24 cellular contexts compared by ENCODE assay signal in the genomic region with DNA sequence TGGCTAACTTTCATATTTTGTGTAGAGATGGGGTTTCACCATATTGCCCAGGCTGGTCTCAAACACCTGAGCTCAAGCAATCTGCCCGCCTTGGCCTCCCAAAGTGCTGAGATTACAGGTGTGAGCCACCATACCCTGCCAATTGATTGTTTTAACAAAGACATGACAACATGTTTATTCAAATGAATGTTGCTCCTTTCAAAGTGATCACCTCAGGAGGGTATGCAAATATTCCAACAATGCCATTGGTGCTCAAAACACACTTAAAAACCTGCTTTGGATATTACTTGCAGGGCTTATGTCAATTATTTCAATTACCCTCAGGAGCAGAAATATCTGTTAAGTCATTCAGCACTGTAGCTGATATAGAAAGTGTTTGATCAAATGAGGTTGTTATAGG. TPM values are rescaled to one million over a fixed set of nuclear protein-coding genes. Genes with fewer than 3 reads are reported as not detected.
DNase-seq lines count a peak whose midpoint lies in the region; ATAC-seq and TF ChIP-seq lines count a peak whose summit lies in the region.
"Had no signal": no experiment of that assay in that cellular context is flagged by ENCODE, and none has a peak within 500 bp of the region (broad histone marks: within the 10 kb centered on the region; RNA-seq: fewer than 3 reads in every experiment).

No MANE protein-coding gene starts in this region.

- no peak overlapping the region for H3K4me3 Mint-ChIP-seq in CD4-positive, alpha-beta memory T cell
- no peak overlapping the region for H3K4me3 Mint-ChIP-seq in activated T-helper 17 cell treated with anti-CD3 and anti-CD28 coated beads, Interleukin-2, amount 50 U/mL, for 72 hours
- H3K4me3 Mint-ChIP-seq in immature natural killer cell, result no peak overlapping the region
- H3K4me3 Mint-ChIP-seq in CD4-positive, alpha-beta T cell, result no peak overlapping the region
- H3K4me3 Mint-ChIP-seq: B cell, CD14-positive monocyte had no signal

- intact Hi-C loops in CD4-positive, alpha-beta memory T cell (cut with micrococcal nuclease), result no loop called here
- intact Hi-C loops in CD4-positive, alpha-beta T cell (cut with DNase I, micrococcal nuclease), result loop anchor here in 1 of 2 experiments (2.0 to 5.0 kb wide), 2 partner anchors 50 to 266 kb away; no protein-coding TSS in a partner anchor

- peaks cover 12% of the 10 kb centered on the region for H3K4me1 ChIP-seq in CD4-positive, alpha-beta memory T cell (ENCODE audit: insufficient read depth, low read length)

- H3K36me3 ChIP-seq in CD4-positive, alpha-beta memory T cell (ENCODE audit: insufficient read depth, low read length), result peaks cover 45% of the 10 kb centered on the region

- no peak for ATAC-seq in activated T-helper 17 cell treated with anti-CD3 and anti-CD28 coated beads, Interleukin-2, amount 50 U/mL, for 72 hours (replicated peaks)
- ATAC-seq in CD4-positive, alpha-beta T cell (ENCODE audit: poor library complexity), result no peak
- ATAC-seq: GM12878, Right ventricle myocardium inferior had no signal

- H3K27ac Mint-ChIP-seq in CD4-positive, alpha-beta memory T cell, result peak overlapping the region in 4 of 7 donors; percentile 23 to 73 (median 64)
- peak overlapping the region; percentile 28 for H3K27ac Mint-ChIP-seq in activated T-helper 17 cell treated with anti-CD3 and anti-CD28 coated beads, Interleukin-2, amount 50 U/mL, for 72 hours
- H3K27ac Mint-ChIP-seq in immature natural killer cell, result peak overlapping the region in 5 of 6 donors; percentile 24 to 59 (median 40)
- no peak overlapping the region for H3K27ac Mint-ChIP-seq in CD4-positive, alpha-beta T cell
- H3K27ac Mint-ChIP-seq: B cell had no signal

- POLR2A ChIA-PET in CD4-positive, alpha-beta memory T cell (lab: Charles Lee; ENCODE audit: partially characterized antibody), result interaction anchor here (1.8 kb wide), 1 partner anchor 8 kb away, joined by 9 read pairs; the partner anchor contains the start of gene LAX1
- POLR2A ChIA-PET in CD4-positive, alpha-beta T cell (lab: Charles Lee), result no interaction called here

- peaks cover 65 to 68% of the 10 kb centered on the region in 2 donors for H3K36me3 Mint-ChIP-seq in CD4-positive, alpha-beta memory T cell
- H3K36me3 Mint-ChIP-seq in activated T-helper 17 cell treated with anti-CD3 and anti-CD28 coated beads, Interleukin-2, amount 50 U/mL, for 72 hours (ENCODE audit: low read depth), result peaks cover 95% of the 10 kb centered on the region
- H3K36me3 Mint-ChIP-seq in immature natural killer cell, result peaks cover 18 to 47% (median 37%) of the 10 kb centered on the region in 3 donors
- H3K36me3 Mint-ChIP-seq in CD4-positive, alpha-beta T cell (ENCODE audit: low read depth), result peaks cover 86% of the 10 kb centered on the region

- no peaks in the 10 kb centered on the region for H3K9me3 Mint-ChIP-seq in CD4-positive, alpha-beta memory T cell
- no peaks in the 10 kb centered on the region for H3K9me3 Mint-ChIP-seq in activated T-helper 17 cell treated with anti-CD3 and anti-CD28 coated beads, Interleukin-2, amount 50 U/mL, for 72 hours
- no peaks in the 10 kb centered on the region for H3K9me3 Mint-ChIP-seq in immature natural killer cell
- no peaks in the 10 kb centered on the region for H3K9me3 Mint-ChIP-seq in CD4-positive, alpha-beta T cell

- CTCF ChIA-PET in CD4-positive, alpha-beta memory T cell (lab: Charles Lee; ENCODE audit: partially characterized antibody), result no interaction called here
- CTCF ChIA-PET in CD4-positive, alpha-beta T cell (lab: Charles Lee), result interaction anchor here (1.1 kb wide), 1 partner anchor 147 kb away, joined by 4 read pairs; no protein-coding TSS in a partner anchor

- no peak for TF ChIP-seq CTCF in CD4-positive, alpha-beta T cell (IDR thresholded peaks at IDR 0.05)

- no peak overlapping the region for H3K27ac ChIP-seq in CD4-positive, alpha-beta memory T cell (ENCODE audit: low read depth, low read length)
- H3K27ac ChIP-seq in CD4-positive, alpha-beta T cell (ENCODE audit: low read depth, low read length), result no peak overlapping the region
- H3K27ac ChIP-seq: HL-60 had no signal

- H3K27me3 Mint-ChIP-seq in CD4-positive, alpha-beta memory T cell, result no peaks in the 10 kb centered on the region
- H3K27me3 Mint-ChIP-seq in activated T-helper 17 cell treated with anti-CD3 and anti-CD28 coated beads, Interleukin-2, amount 50 U/mL, for 72 hours, result no peaks in the 10 kb centered on the region
- peaks cover 0 to 4% (median 0%) of the 10 kb centered on the region in 3 donors for H3K27me3 Mint-ChIP-seq in immature natural killer cell (ENCODE audit: low read depth in 3 of 3)
- H3K27me3 Mint-ChIP-seq in CD4-positive, alpha-beta T cell, result no peaks in the 10 kb centered on the region
- H3K27me3 Mint-ChIP-seq: B cell had no signal

- H3K9me3 ChIP-seq in CD4-positive, alpha-beta memory T cell (ENCODE audit: control insufficient read depth in 1 of 2, low read length in 2 of 2), result no peaks in the 10 kb centered on the region
- H3K9me3 ChIP-seq in CD4-positive, alpha-beta T cell (ENCODE audit: control insufficient read depth, low read length), result no peaks in the 10 kb centered on the region

- no peak for DNase-seq in CD4-positive, alpha-beta memory T cell
- DNase-seq in NCI-H1048 (lab: John Stamatoyannopoulos, UW) (peak; percentile 42), immature natural killer cell (no peak), HUDEP-2 (lab: John Stamatoyannopoulos, UW; ENCODE audit: unreplicated experiment in 76 of 76) (no peak), AML-193 (lab: John Stamatoyannopoulos, UW) (no peak), iPS-NIHi11 (ENCODE audit: low spot score) (no peak)
- DNase-seq in CD4-positive, alpha-beta T cell, result no peak
- DNase-seq: DND-41, HCEC 1CT, KBM-7, MM.1S, NCI-H1092, NCI-H1436, NCI-H1930, NCI-H226, NCI-H524 had no signal

- peaks cover 24 to 46% (median 30%) of the 10 kb centered on the region in 4 donors for H3K4me1 Mint-ChIP-seq in CD4-positive, alpha-beta memory T cell
- peaks cover 22% of the 10 kb centered on the region for H3K4me1 Mint-ChIP-seq in activated T-helper 17 cell treated with anti-CD3 and anti-CD28 coated beads, Interleukin-2, amount 50 U/mL, for 72 hours
- H3K4me1 Mint-ChIP-seq in immature natural killer cell, result peaks cover 32 to 55% of the 10 kb centered on the region in 2 donors
- H3K4me1 Mint-ChIP-seq in CD4-positive, alpha-beta T cell (ENCODE audit: low read depth), result peaks cover 41% of the 10 kb centered on the region

- H3K27me3 ChIP-seq in CD4-positive, alpha-beta memory T cell (ENCODE audit: insufficient read depth, low read length), result no peaks in the 10 kb centered on the region
- H3K27me3 ChIP-seq in CD4-positive, alpha-beta T cell (ENCODE audit: control insufficient read depth, insufficient read depth, low read length), result no peaks in the 10 kb centered on the region

- H3K4me3 ChIP-seq in CD4-positive, alpha-beta memory T cell (ENCODE audit: low read length in 2 of 2), result no peak overlapping the region
- H3K4me3 ChIP-seq: GM12878 had no signal

RNA-seq across cellular contexts. Expression of gene LAX1, which starts 7.9 kb away (rescaled TPM):
- 10 to 100 TPM; 39.5 to 41.2 TPM for total RNA-seq in CD4-positive, alpha-beta memory T cell
- polyA plus RNA-seq in CD4-positive, alpha-beta memory T cell, result 10 to 100 TPM in 1 of 2 donors, 1 to 10 TPM in 1; 5.5 to 36.7 TPM
- total RNA-seq in activated T-helper 17 cell treated with anti-CD3 and anti-CD28 coated beads, Interleukin-2, amount 50 U/mL, for 72 hours, result 10 to 100 TPM; 17.2 to 26.9 TPM
- polyA plus RNA-seq in immature natural killer cell, result 10 to 100 TPM; 13.0 to 49.0 (median 14.0) TPM
- 10 to 100 TPM; 16.6 to 18.3 TPM for total RNA-seq in CD4-positive, alpha-beta T cell
- total RNA-seq: HT-29, SK-MEL-5 had no signal
- polyA plus RNA-seq: CD14-positive monocyte had no signal

RNA-seq across cellular contexts. Expression of gene ZBED6, which starts 22.6 kb away (rescaled TPM):
- 10 to 100 TPM; 26.5 to 29.3 TPM for total RNA-seq in CD4-positive, alpha-beta memory T cell
- polyA plus RNA-seq in CD4-positive, alpha-beta memory T cell, result under 1 TPM; 0.29 to 0.40 TPM
- 10 to 100 TPM; 21.8 to 39.5 TPM for total RNA-seq in activated T-helper 17 cell treated with anti-CD3 and anti-CD28 coated beads, Interleukin-2, amount 50 U/mL, for 72 hours
- polyA plus RNA-seq in immature natural killer cell, result 1 to 10 TPM in 1 of 3 donors, under 1 TPM in 2; 0.19 to 1.4 (median 0.43) TPM
- total RNA-seq in CD4-positive, alpha-beta T cell, result 10 to 100 TPM; 25.0 to 25.2 TPM

RNA-seq across cellular contexts. Expression of gene ZC3H11A, which starts 22.6 kb away (rescaled TPM):
- 100 to 1,000 TPM; 132 to 141 TPM for total RNA-seq in CD4-positive, alpha-beta memory T cell
- polyA plus RNA-seq in CD4-positive, alpha-beta memory T cell, result 10 to 100 TPM; 50.9 to 55.0 TPM
- 100 to 1,000 TPM in 1 of 2 donors, 10 to 100 TPM in 1; 88.8 to 117 TPM for total RNA-seq in activated T-helper 17 cell treated with anti-CD3 and anti-CD28 coated beads, Interleukin-2, amount 50 U/mL, for 72 hours
- polyA plus RNA-seq in immature natural killer cell, result 10 to 100 TPM; 23.2 to 50.4 (median 34.4) TPM
- 10 to 100 TPM; 67.6 to 73.3 TPM for total RNA-seq in CD4-positive, alpha-beta T cell
